Comparison of ENCODE assay signal across 8 cellular contexts in the genomic region with DNA sequence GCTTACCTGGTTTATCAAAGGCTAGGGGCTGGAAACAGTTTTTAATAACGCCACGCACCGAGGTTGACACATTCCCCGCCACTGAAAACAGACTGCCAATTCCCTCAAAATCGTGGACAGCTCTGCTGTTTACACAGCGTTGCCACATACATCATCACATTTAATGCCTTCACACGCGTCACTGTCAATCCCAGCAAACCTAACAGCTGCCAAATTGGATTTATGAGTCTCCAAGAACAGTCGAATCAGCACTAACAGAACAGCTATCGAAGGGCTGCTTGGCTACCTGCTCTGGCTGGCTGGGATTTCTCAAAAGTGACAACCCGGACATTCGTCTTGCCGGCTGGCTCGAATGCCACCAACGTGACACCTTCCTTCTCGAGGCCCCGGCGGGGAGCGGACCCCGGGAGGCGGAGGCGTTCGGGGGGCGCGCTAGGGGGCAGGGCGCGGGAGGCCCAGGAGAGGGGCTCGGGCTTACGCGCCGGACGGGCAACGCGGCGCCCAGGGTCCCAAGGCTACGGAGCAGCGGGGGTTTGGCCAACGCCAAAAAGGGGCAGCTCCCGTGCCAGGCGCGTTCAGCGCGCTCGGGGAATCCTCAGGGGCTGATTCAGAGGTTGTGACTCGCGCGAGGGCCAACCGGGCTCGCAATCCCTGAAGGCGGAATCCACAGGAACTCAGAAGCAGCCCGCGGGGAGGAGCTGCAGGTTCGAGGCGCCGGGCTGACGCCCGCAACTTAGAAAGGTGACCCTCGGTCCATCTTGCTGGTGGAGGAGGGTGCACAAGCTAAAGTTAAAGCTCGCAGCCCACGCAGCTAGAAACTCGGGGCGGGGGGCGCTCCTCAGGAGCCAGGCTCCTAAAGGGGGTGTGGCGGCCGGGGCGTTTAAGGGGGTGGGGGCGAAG. TPM values are rescaled to one million over a fixed set of nuclear protein-coding genes. Genes with fewer than 3 reads are reported as not detected.
A peak's percentile ranks its signal among the peaks of the same experiment; 100 is the strongest.
DNase-seq lines count a peak whose midpoint lies in the region; ATAC-seq and TF ChIP-seq lines count a peak whose summit lies in the region.

No MANE protein-coding gene starts in this region.

- H3K4me3 ChIP-seq in choroid plexus epithelial cell (ENCODE audit: low read depth, low read length): peak overlapping the region; percentile 73
- peak overlapping the region; percentile 73 for H3K4me3 ChIP-seq in kidney epithelial cell (ENCODE audit: low read depth, low read length)
- peak overlapping the region; percentile 50 to 77 (median 67) for H3K4me3 ChIP-seq in skin epidermis

- no peaks in the 10 kb centered on the region for H3K27me3 ChIP-seq in kidney epithelial cell (ENCODE audit: control insufficient read depth, insufficient read depth, low read length)

- no peak for ATAC-seq in GM21825 (IDR thresholded peaks at IDR 0.05; ENCODE audit: unreplicated experiment)

- TF ChIP-seq CTCF in choroid plexus epithelial cell (conservative IDR thresholded peaks at IDR 0.05; ENCODE audit: low read depth, low read length) (no peak), kidney epithelial cell (IDR thresholded peaks at IDR 0.05; ENCODE audit: insufficient read depth, low read length, poor library complexity, severe bottlenecking) (no peak)

- H3K36me3 ChIP-seq in kidney epithelial cell (ENCODE audit: control insufficient read depth, insufficient read depth, low read length): no peaks in the 10 kb centered on the region

- DNase-seq in NCI-H2029 treated with DMSO at 0.1 percent for 48 hours (lab: John Stamatoyannopoulos, UW): peak; percentile 5
- DNase-seq in NCI-H2029 (lab: John Stamatoyannopoulos, UW): no peak
- peak; percentile 33 for DNase-seq in T1000 (lab: John Stamatoyannopoulos, UW)
- peak; percentile 57 for DNase-seq in choroid plexus epithelial cell (ENCODE audit: low read depth)
- no peak for DNase-seq in kidney epithelial cell (ENCODE audit: low read depth)
- no peak for DNase-seq in GOT3 (lab: John Stamatoyannopoulos, UW)

- peak overlapping the region in 19 of 21 experiments; percentile 5 to 93 (median 66) for H3K27ac ChIP-seq in skin epidermis

RNA-seq across cellular contexts. Expression of a gene that starts 1.2 kb away (rescaled TPM):
- total RNA-seq in kidney epithelial cell: 14.2 and 25.5 TPM in 2 replicates

RNA-seq across cellular contexts. Expression of a gene that starts 36.7 kb away (rescaled TPM):
- 9.9 and 14.1 TPM in 2 replicates for total RNA-seq in kidney epithelial cell

Comparison
In these comparisons a context has a peak if more than half of its experiments do, and no peak if none do; other contexts are left out.
1. DNase-seq: peak in NCI-H2029 treated with DMSO at 0.1 percent for 48 hours (single experiment), T1000 (single experiment) and choroid plexus epithelial cell (single experiment); none in NCI-H2029 (single experiment), kidney epithelial cell (single experiment) and GOT3 (single experiment).
2. Peak in every context shown above with its lines, with median percentiles within 50 percentile points of each other: H3K4me3 ChIP-seq.